26 cellular contexts compared by ENCODE assay signal in genomic region chr12:32201996-32202395, GRCh38.
A peak's percentile ranks its signal among the peaks of the same experiment; 100 is the strongest.
DNase-seq lines count a peak whose midpoint lies in the region; ATAC-seq, FAIRE-seq and TF ChIP-seq lines count a peak whose summit lies in the region.
"Had no signal": no experiment of that assay in that cellular context is flagged by ENCODE, and none has a peak within 500 bp of the region (broad histone marks: within the 10 kb centered on the region; RNA-seq: fewer than 3 reads in every experiment).

No MANE protein-coding gene starts in this region.

- in situ Hi-C loops in SK-MEL-5 (cut with HindIII; ENCODE audit: low pct_unique_long_range_greater_than_20kb, low sequenced_read_pairs), result no loop called here

- DNase-seq in D721Med (ENCODE audit: insufficient read length, low spot score), result no peak
- DNase-seq in NCI-H1694 (lab: John Stamatoyannopoulos, UW), result peak; percentile 94
- DNase-seq in SK-MEL-5 (ENCODE audit: low read depth, low spot score), result peak; percentile 15
- DNase-seq in medulla oblongata (ENCODE audit: extremely low spot score), result peak; percentile 19
- no peak for DNase-seq in spleen
- no peak for DNase-seq in SHP77 (lab: John Stamatoyannopoulos, UW)
- DNase-seq: activated CD4-positive, alpha-beta T cell treated with anti-CD3 and anti-CD28 coated beads, Interleukin-2, amount 50 U/mL, for 48 hours; activated CD4-positive, CD25-positive, alpha-beta regulatory T cell; activated effector memory CD4-positive, alpha-beta T cell treated with anti-CD3 and anti-CD28 coated beads, Interleukin-2, amount 50 U/mL, for 16 hours; activated naive CD8-positive, alpha-beta T cell treated with anti-CD3 and anti-CD28 coated beads, Interleukin-2, amount 50 U/mL, for 24 hours; brain microvascular endothelial cell; colonic mucosa; kidney glomerular epithelial cell; naive thymus-derived CD4-positive, alpha-beta T cell; NCI-H1105 treated with DMSO at 0.1 percent for 48 hours; NK-92 treated with Interleukin-12 subunit alpha and Interleukin-12 subunit beta, amount 100 ng/mL, for 24 hours; stimulated activated CD4-positive, alpha-beta T cell treated with anti-CD3 and anti-CD28 coated beads, Interleukin-1b, Interleukin-23, amount 100 ng/mL, for 48 hours had no signal

- no peaks in the 10 kb centered on the region for H3K36me3 ChIP-seq in spleen
- H3K36me3 ChIP-seq: brain microvascular endothelial cell, colonic mucosa had no signal

- TF ChIP-seq CTCF in D721Med (IDR thresholded peaks at IDR 0.05; ENCODE audit: insufficient read depth, missing control alignments) (no peak), spleen (IDR thresholded peaks at IDR 0.05 in 8 of 11, conservative IDR thresholded peaks at IDR 0.05 in 3 of 11) (no peak)

- H3K9me3 ChIP-seq in spleen, result no peaks in the 10 kb centered on the region
- H3K9me3 ChIP-seq: colonic mucosa had no signal

- intact Hi-C loops in spleen (cut with DNase I; ENCODE audit: low total_unique reads), result no loop called here

- H3K4me1 ChIP-seq in spleen, result no peaks in the 10 kb centered on the region
- H3K4me1 ChIP-seq: colonic mucosa, parathyroid adenoma had no signal

- FAIRE-seq in D721Med (lab: Jason Lieb, UNC), result peak; percentile 35
- FAIRE-seq: GM18507, H54 had no signal

- no peak for TF ChIP-seq POLR2A in spleen (IDR thresholded peaks at IDR 0.05)

- no peak for ATAC-seq in HG03139 (IDR thresholded peaks at IDR 0.05; ENCODE audit: unreplicated experiment)
- no peak for ATAC-seq in GM21723 (IDR thresholded peaks at IDR 0.05; ENCODE audit: unreplicated experiment)
- ATAC-seq: activated naive CD8-positive, alpha-beta T cell treated with anti-CD3 and anti-CD28 coated beads, Interleukin-2, amount 50 U/mL, for 24 hours; naive thymus-derived CD4-positive, alpha-beta T cell; Panc1; SK-N-SH treated with all-trans-retinoic acid at 6 μM for 48 hours had no signal

- no peak overlapping the region for H3K27ac ChIP-seq in spleen
- H3K27ac ChIP-seq: brain microvascular endothelial cell, C4-2B, colonic mucosa, HL-60, parathyroid adenoma had no signal

- WGBS in spleen, 5 donors, result 52 to 68% (median 63%) methylated on average over 1 of the region's 1 CpG

- H3K27me3 ChIP-seq in spleen (replicated peaks in 1 of 7), result no peaks in the 10 kb centered on the region
- H3K27me3 ChIP-seq: brain microvascular endothelial cell, colonic mucosa had no signal

- H3K4me3 ChIP-seq in spleen, result no peak overlapping the region
- H3K4me3 ChIP-seq: colonic mucosa had no signal

Comparison
In these comparisons a context has a peak if more than half of its experiments do, and no peak if none do; other contexts are left out.
1. DNase-seq: peak in NCI-H1694 (single experiment), SK-MEL-5 (single experiment) and medulla oblongata (single experiment); none in D721Med (single experiment), spleen (single experiment) and SHP77 (0 of 2).